Comparison of ENCODE assay signal across 1 cellular context in the genomic region with DNA sequence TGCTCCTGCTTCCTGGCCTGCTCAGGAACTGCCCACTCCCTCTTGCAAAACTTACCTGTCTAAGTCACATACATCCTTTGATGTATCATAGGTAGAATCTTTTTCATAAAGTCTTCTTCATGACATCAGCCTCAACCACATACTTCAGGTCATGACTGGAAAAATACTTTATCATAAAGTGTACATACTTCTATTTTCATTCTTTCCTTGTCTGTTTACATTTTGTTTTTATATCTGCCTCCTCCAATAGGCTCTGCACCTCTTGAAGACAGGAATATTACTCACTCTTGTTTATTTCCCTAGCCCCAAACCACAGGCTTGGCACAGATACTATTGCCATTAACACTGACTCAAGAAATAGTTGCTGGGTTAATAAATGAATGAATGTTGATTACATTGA.
TF ChIP-seq lines count a peak whose summit lies in the region.

No MANE protein-coding gene starts in this region.

TF ChIP-seq in GM23338, 12 proteins besides CTCF, POLR2A, EP300 and RAD21 (continued from another document):
- TF ChIP-seq, protein P1, sequence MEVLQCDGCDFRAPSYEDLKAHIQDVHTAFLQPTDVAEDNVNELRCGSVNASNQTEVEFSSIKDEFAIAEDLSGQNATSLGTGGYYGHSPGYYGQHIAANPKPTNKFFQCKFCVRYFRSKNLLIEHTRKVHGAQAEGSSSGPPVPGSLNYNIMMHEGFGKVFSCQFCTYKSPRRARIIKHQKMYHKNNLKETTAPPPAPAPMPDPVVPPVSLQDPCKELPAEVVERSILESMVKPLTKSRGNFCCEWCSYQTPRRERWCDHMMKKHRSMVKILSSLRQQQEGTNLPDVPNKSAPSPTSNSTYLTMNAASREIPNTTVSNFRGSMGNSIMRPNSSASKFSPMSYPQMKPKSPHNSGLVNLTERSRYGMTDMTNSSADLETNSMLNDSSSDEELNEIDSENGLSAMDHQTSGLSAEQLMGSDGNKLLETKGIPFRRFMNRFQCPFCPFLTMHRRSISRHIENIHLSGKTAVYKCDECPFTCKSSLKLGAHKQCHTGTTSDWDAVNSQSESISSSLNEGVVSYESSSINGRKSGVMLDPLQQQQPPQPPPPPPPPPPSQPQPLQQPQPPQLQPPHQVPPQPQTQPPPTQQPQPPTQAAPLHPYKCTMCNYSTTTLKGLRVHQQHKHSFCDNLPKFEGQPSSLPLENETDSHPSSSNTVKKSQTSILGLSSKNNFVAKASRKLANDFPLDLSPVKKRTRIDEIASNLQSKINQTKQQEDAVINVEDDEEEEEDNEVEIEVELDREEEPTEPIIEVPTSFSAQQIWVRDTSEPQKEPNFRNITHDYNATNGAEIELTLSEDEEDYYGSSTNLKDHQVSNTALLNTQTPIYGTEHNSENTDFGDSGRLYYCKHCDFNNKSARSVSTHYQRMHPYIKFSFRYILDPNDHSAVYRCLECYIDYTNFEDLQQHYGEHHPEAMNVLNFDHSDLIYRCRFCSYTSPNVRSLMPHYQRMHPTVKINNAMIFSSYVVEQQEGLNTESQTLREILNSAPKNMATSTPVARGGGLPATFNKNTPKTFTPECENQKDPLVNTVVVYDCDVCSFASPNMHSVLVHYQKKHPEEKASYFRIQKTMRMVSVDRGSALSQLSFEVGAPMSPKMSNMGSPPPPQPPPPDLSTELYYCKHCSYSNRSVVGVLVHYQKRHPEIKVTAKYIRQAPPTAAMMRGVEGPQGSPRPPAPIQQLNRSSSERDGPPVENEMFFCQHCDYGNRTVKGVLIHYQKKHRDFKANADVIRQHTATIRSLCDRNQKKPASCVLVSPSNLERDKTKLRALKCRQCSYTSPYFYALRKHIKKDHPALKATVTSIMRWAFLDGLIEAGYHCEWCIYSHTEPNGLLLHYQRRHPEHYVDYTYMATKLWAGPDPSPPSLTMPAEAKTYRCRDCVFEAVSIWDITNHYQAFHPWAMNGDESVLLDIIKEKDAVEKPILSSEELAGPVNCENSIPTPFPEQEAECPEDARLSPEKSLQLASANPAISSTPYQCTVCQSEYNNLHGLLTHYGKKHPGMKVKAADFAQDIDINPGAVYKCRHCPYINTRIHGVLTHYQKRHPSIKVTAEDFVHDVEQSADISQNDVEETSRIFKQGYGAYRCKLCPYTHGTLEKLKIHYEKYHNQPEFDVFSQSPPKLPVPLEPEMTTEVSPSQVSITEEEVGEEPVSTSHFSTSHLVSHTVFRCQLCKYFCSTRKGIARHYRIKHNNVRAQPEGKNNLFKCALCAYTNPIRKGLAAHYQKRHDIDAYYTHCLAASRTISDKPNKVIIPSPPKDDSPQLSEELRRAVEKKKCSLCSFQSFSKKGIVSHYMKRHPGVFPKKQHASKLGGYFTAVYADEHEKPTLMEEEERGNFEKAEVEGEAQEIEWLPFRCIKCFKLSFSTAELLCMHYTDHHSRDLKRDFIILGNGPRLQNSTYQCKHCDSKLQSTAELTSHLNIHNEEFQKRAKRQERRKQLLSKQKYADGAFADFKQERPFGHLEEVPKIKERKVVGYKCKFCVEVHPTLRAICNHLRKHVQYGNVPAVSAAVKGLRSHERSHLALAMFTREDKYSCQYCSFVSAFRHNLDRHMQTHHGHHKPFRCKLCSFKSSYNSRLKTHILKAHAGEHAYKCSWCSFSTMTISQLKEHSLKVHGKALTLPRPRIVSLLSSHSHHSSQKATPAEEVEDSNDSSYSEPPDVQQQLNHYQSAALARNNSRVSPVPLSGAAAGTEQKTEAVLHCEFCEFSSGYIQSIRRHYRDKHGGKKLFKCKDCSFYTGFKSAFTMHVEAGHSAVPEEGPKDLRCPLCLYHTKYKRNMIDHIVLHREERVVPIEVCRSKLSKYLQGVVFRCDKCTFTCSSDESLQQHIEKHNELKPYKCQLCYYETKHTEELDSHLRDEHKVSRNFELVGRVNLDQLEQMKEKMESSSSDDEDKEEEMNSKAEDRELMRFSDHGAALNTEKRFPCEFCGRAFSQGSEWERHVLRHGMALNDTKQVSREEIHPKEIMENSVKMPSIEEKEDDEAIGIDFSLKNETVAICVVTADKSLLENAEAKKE (CRISPR knock-in tag; IDR thresholded peaks at IDR 0.05), result no peak
- TF ChIP-seq ZNF114 (CRISPR knock-in tag; IDR thresholded peaks at IDR 0.05) (no peak), EZH2 (IDR thresholded peaks at IDR 0.05; ENCODE audit: low read depth, unreplicated experiment) (no peak), EZH2phosphoT487 (IDR thresholded peaks at IDR 0.05; ENCODE audit: unreplicated experiment) (no peak), JUNB (IDR thresholded peaks at IDR 0.05; ENCODE audit: unreplicated experiment) (no peak), POLR2AphosphoS5 (IDR thresholded peaks at IDR 0.05; ENCODE audit: low read depth) (no peak), ZNF331 (CRISPR knock-in tag; IDR thresholded peaks at IDR 0.05; ENCODE audit: low read depth) (no peak)
- TF ChIP-seq, protein P2, sequence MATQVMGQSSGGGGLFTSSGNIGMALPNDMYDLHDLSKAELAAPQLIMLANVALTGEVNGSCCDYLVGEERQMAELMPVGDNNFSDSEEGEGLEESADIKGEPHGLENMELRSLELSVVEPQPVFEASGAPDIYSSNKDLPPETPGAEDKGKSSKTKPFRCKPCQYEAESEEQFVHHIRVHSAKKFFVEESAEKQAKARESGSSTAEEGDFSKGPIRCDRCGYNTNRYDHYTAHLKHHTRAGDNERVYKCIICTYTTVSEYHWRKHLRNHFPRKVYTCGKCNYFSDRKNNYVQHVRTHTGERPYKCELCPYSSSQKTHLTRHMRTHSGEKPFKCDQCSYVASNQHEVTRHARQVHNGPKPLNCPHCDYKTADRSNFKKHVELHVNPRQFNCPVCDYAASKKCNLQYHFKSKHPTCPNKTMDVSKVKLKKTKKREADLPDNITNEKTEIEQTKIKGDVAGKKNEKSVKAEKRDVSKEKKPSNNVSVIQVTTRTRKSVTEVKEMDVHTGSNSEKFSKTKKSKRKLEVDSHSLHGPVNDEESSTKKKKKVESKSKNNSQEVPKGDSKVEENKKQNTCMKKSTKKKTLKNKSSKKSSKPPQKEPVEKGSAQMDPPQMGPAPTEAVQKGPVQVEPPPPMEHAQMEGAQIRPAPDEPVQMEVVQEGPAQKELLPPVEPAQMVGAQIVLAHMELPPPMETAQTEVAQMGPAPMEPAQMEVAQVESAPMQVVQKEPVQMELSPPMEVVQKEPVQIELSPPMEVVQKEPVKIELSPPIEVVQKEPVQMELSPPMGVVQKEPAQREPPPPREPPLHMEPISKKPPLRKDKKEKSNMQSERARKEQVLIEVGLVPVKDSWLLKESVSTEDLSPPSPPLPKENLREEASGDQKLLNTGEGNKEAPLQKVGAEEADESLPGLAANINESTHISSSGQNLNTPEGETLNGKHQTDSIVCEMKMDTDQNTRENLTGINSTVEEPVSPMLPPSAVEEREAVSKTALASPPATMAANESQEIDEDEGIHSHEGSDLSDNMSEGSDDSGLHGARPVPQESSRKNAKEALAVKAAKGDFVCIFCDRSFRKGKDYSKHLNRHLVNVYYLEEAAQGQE (IDR thresholded peaks at IDR 0.05; ENCODE audit: unreplicated experiment), result no peak
- TF ChIP-seq, protein P3, sequence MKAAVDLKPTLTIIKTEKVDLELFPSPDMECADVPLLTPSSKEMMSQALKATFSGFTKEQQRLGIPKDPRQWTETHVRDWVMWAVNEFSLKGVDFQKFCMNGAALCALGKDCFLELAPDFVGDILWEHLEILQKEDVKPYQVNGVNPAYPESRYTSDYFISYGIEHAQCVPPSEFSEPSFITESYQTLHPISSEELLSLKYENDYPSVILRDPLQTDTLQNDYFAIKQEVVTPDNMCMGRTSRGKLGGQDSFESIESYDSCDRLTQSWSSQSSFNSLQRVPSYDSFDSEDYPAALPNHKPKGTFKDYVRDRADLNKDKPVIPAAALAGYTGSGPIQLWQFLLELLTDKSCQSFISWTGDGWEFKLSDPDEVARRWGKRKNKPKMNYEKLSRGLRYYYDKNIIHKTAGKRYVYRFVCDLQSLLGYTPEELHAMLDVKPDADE (IDR thresholded peaks at IDR 0.05), result no peak
